In genomic region chr11:70381872-70382842, GRCh38 we compare ENCODE assay signal across 1 cellular context.
TF ChIP-seq lines count a peak whose summit lies in the region.

No MANE protein-coding gene starts in this region.

TF ChIP-seq in K562, 482 proteins besides CTCF, POLR2A, EP300 and RAD21 (continued from another document):
- TF ChIP-seq ZBTB49 (CRISPR knock-in tag; IDR thresholded peaks at IDR 0.05; ENCODE audit: borderline replicate concordance), result no peak
- no peak for TF ChIP-seq MYBL2 (IDR thresholded peaks at IDR 0.05; ENCODE audit: low read depth)
- TF ChIP-seq MYBL2 (CRISPR knock-in tag; IDR thresholded peaks at IDR 0.05; ENCODE audit: borderline replicate concordance), result no peak
- peak; percentile 24 to 30; a peak in 2 of 4 replicates for TF ChIP-seq NRF1 (conservative IDR thresholded peaks at IDR 0.05 in 1 of 2, IDR thresholded peaks at IDR 0.05 in 1 of 2)
- TF ChIP-seq ZFP30 (CRISPR knock-in tag; IDR thresholded peaks at IDR 0.05; ENCODE audit: borderline replicate concordance), result no peak
- TF ChIP-seq SAFB2 (IDR thresholded peaks at IDR 0.05; ENCODE audit: borderline replicate concordance, low read depth, low read length, severe bottlenecking), result no peak
- no peak for TF ChIP-seq LCOR (CRISPR knock-in tag; IDR thresholded peaks at IDR 0.05)
- TF ChIP-seq CLOCK (CRISPR knock-in tag; IDR thresholded peaks at IDR 0.05; ENCODE audit: borderline replicate concordance), result no peak
- peak; percentile 50; the same call in 1 of the 2 replicates for TF ChIP-seq SMARCA4 (IDR thresholded peaks at IDR 0.05)
- TF ChIP-seq ZNF184 (CRISPR knock-in tag; IDR thresholded peaks at IDR 0.05), result no peak
